Comparison of ENCODE assay signal across 1 cellular context in the genomic region with DNA sequence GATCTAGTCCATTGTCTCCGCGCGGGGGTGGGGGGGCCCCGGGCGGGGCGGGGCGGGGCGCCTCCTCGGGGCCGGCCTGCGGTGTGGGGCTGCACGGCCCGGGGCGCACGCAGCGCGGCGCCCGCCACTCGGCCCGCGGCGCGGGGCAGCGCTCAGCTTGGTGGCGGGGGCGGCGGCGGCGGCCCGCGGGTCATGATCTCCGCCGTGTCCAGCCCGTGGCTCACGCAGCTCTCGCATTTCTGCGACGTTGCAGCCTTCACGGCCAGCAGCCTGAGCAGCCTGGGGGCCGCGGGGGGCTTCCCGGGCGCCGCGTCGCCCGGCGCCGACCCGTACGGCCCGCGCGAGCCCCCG.
TF ChIP-seq lines count a peak whose summit lies in the region.

A gene (plus strand): TSS at position 127 of the 351 bp plus-strand sequence. CDS start 66 bp downstream, at position 193.

TF ChIP-seq in GM23338, 12 proteins besides CTCF, POLR2A, EP300 and RAD21 (continued from another document):
- TF ChIP-seq, protein P1, sequence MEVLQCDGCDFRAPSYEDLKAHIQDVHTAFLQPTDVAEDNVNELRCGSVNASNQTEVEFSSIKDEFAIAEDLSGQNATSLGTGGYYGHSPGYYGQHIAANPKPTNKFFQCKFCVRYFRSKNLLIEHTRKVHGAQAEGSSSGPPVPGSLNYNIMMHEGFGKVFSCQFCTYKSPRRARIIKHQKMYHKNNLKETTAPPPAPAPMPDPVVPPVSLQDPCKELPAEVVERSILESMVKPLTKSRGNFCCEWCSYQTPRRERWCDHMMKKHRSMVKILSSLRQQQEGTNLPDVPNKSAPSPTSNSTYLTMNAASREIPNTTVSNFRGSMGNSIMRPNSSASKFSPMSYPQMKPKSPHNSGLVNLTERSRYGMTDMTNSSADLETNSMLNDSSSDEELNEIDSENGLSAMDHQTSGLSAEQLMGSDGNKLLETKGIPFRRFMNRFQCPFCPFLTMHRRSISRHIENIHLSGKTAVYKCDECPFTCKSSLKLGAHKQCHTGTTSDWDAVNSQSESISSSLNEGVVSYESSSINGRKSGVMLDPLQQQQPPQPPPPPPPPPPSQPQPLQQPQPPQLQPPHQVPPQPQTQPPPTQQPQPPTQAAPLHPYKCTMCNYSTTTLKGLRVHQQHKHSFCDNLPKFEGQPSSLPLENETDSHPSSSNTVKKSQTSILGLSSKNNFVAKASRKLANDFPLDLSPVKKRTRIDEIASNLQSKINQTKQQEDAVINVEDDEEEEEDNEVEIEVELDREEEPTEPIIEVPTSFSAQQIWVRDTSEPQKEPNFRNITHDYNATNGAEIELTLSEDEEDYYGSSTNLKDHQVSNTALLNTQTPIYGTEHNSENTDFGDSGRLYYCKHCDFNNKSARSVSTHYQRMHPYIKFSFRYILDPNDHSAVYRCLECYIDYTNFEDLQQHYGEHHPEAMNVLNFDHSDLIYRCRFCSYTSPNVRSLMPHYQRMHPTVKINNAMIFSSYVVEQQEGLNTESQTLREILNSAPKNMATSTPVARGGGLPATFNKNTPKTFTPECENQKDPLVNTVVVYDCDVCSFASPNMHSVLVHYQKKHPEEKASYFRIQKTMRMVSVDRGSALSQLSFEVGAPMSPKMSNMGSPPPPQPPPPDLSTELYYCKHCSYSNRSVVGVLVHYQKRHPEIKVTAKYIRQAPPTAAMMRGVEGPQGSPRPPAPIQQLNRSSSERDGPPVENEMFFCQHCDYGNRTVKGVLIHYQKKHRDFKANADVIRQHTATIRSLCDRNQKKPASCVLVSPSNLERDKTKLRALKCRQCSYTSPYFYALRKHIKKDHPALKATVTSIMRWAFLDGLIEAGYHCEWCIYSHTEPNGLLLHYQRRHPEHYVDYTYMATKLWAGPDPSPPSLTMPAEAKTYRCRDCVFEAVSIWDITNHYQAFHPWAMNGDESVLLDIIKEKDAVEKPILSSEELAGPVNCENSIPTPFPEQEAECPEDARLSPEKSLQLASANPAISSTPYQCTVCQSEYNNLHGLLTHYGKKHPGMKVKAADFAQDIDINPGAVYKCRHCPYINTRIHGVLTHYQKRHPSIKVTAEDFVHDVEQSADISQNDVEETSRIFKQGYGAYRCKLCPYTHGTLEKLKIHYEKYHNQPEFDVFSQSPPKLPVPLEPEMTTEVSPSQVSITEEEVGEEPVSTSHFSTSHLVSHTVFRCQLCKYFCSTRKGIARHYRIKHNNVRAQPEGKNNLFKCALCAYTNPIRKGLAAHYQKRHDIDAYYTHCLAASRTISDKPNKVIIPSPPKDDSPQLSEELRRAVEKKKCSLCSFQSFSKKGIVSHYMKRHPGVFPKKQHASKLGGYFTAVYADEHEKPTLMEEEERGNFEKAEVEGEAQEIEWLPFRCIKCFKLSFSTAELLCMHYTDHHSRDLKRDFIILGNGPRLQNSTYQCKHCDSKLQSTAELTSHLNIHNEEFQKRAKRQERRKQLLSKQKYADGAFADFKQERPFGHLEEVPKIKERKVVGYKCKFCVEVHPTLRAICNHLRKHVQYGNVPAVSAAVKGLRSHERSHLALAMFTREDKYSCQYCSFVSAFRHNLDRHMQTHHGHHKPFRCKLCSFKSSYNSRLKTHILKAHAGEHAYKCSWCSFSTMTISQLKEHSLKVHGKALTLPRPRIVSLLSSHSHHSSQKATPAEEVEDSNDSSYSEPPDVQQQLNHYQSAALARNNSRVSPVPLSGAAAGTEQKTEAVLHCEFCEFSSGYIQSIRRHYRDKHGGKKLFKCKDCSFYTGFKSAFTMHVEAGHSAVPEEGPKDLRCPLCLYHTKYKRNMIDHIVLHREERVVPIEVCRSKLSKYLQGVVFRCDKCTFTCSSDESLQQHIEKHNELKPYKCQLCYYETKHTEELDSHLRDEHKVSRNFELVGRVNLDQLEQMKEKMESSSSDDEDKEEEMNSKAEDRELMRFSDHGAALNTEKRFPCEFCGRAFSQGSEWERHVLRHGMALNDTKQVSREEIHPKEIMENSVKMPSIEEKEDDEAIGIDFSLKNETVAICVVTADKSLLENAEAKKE (CRISPR knock-in tag; IDR thresholded peaks at IDR 0.05), result no peak
